Comparison of ENCODE assay signal across 15 cellular contexts in genomic region chr15:51097553-51098330, GRCh38. TPM values are rescaled to one million over a fixed set of nuclear protein-coding genes. Genes with fewer than 3 reads are reported as not detected.
DNase-seq lines count a peak whose midpoint lies in the region; ATAC-seq and TF ChIP-seq lines count a peak whose summit lies in the region.
"Had no signal": no experiment of that assay in that cellular context is flagged by ENCODE, and none has a peak within 500 bp of the region (broad histone marks: within the 10 kb centered on the region; RNA-seq: fewer than 3 reads in every experiment).

No MANE protein-coding gene starts in this region.

- peaks cover 0 to 55% (median 17%) of the 10 kb centered on the region in 10 experiments; a peak in 12 of 20 replicates for H3K4me1 ChIP-seq in BLaER1 treated with 17β-estradiol and CSF1 and Interleukin-3, amounts not matched to agents 10 nM and 100 nM
- H3K4me1 ChIP-seq in prostate gland (replicated peaks) = peaks cover 4% of the 10 kb centered on the region

- DNase-seq in MV-4-11 (lab: John Stamatoyannopoulos, UW) = peak; percentile 51
- DNase-seq in choroid plexus epithelial cell (ENCODE audit: low read depth) = peak; percentile 76
- peak; percentile 80 for DNase-seq in myocyte (ENCODE audit: low read depth)
- no peak for DNase-seq in DMS79 (lab: John Stamatoyannopoulos, UW)
- DNase-seq in activated naive CD4-positive, alpha-beta T cell treated with anti-CD3 and anti-CD28 coated beads, Interleukin-2, amount 10 ng/mL, durations not matched to agents 7 days and 5 days = no peak
- no peak for DNase-seq in prostate gland (ENCODE audit: low spot score)
- DNase-seq: activated CD4-positive, alpha-beta T cell treated with anti-CD3 and anti-CD28 coated beads for 4 hours; CD4-positive, alpha-beta memory T cell; mucosa of descending colon; NCI-H1105 treated with DMSO at 0.1 percent for 48 hours; PC-9; substantia nigra had no signal

- peaks cover 0 to 17% (median 10%) of the 10 kb centered on the region in 11 experiments; a peak in 14 of 22 replicates for H3K9me3 ChIP-seq in BLaER1 treated with 17β-estradiol and CSF1 and Interleukin-3, amounts not matched to agents 10 nM and 100 nM (replicated peaks in 1 of 11)
- H3K9me3 ChIP-seq in prostate gland = no peaks in the 10 kb centered on the region
- H3K9me3 ChIP-seq: gastroesophageal sphincter, mucosa of descending colon had no signal

- H3K27me3 Mint-ChIP-seq in activated naive CD4-positive, alpha-beta T cell treated with anti-CD3 and anti-CD28 coated beads, Interleukin-2, amount 10 ng/mL, durations not matched to agents 7 days and 5 days = peaks cover 71% of the 10 kb centered on the region

- TF ChIP-seq POLR2A in prostate gland (IDR thresholded peaks at IDR 0.05) = no peak

- no peak overlapping the region for H3K4me3 Mint-ChIP-seq in activated naive CD4-positive, alpha-beta T cell treated with anti-CD3 and anti-CD28 coated beads, Interleukin-2, amount 10 ng/mL, durations not matched to agents 7 days and 5 days
- H3K4me3 Mint-ChIP-seq: CD4-positive, alpha-beta memory T cell had no signal

- H3K4me1 Mint-ChIP-seq in activated naive CD4-positive, alpha-beta T cell treated with anti-CD3 and anti-CD28 coated beads, Interleukin-2, amount 10 ng/mL, durations not matched to agents 7 days and 5 days = peaks cover 11% of the 10 kb centered on the region

- CTCF ChIA-PET in activated naive CD4-positive, alpha-beta T cell treated with anti-CD3 and anti-CD28 coated beads, Interleukin-2, amount 10 ng/mL, durations not matched to agents 7 days and 5 days (lab: Charles Lee) = no interaction called here

- H3K9me3 Mint-ChIP-seq in activated naive CD4-positive, alpha-beta T cell treated with anti-CD3 and anti-CD28 coated beads, Interleukin-2, amount 10 ng/mL, durations not matched to agents 7 days and 5 days = no peaks in the 10 kb centered on the region

- no peaks in the 10 kb centered on the region for H3K36me3 ChIP-seq in BLaER1 treated with 17β-estradiol and CSF1 and Interleukin-3, amounts not matched to agents 10 nM and 100 nM
- H3K36me3 ChIP-seq in prostate gland = no peaks in the 10 kb centered on the region
- H3K36me3 ChIP-seq: gastroesophageal sphincter had no signal

- ATAC-seq in HG03378 (IDR thresholded peaks at IDR 0.05; ENCODE audit: unreplicated experiment) = no peak
- ATAC-seq: gastroesophageal sphincter, mucosa of descending colon had no signal

- intact Hi-C loops in prostate gland (cut with DNase I) = no loop called here

- H3K9ac ChIP-seq in BLaER1 treated with 17β-estradiol and CSF1 and Interleukin-3, amounts not matched to agents 10 nM and 100 nM = peak overlapping the region in 3 of 11 experiments; percentile 6 to 25 (median 11); a peak in 2 of 22 replicates

- no peak overlapping the region for H3K27ac Mint-ChIP-seq in activated naive CD4-positive, alpha-beta T cell treated with anti-CD3 and anti-CD28 coated beads, Interleukin-2, amount 10 ng/mL, durations not matched to agents 7 days and 5 days
- H3K27ac Mint-ChIP-seq: CD4-positive, alpha-beta memory T cell had no signal

- WGBS in prostate gland = 43% methylated on average over 5 of the region's 5 CpGs

- H3K36me3 Mint-ChIP-seq in activated naive CD4-positive, alpha-beta T cell treated with anti-CD3 and anti-CD28 coated beads, Interleukin-2, amount 10 ng/mL, durations not matched to agents 7 days and 5 days = no peaks in the 10 kb centered on the region
- H3K36me3 Mint-ChIP-seq: CD4-positive, alpha-beta memory T cell had no signal

- no peak for TF ChIP-seq CTCF in choroid plexus epithelial cell (conservative IDR thresholded peaks at IDR 0.05; ENCODE audit: low read depth, low read length)
- TF ChIP-seq CTCF in prostate gland (IDR thresholded peaks at IDR 0.05) = no peak

- H3K4me3 ChIP-seq in BLaER1 treated with 17β-estradiol and CSF1 and Interleukin-3, amounts not matched to agents 10 nM and 100 nM = no peak overlapping the region
- H3K4me3 ChIP-seq in choroid plexus epithelial cell (ENCODE audit: low read depth, low read length) (no peak overlapping the region), prostate gland (no peak overlapping the region)
- H3K4me3 ChIP-seq: gastroesophageal sphincter, mucosa of descending colon, PC-9 had no signal

- peaks cover 0 to 8% (median 0%) of the 10 kb centered on the region in 11 experiments; a peak in 1 of 22 replicates for H4K20me1 ChIP-seq in BLaER1 treated with 17β-estradiol and CSF1 and Interleukin-3, amounts not matched to agents 10 nM and 100 nM

- peaks cover 28 to 43% (median 38%) of the 10 kb centered on the region in 11 experiments for H3K27me3 ChIP-seq in BLaER1 treated with 17β-estradiol and CSF1 and Interleukin-3, amounts not matched to agents 10 nM and 100 nM
- H3K27me3 ChIP-seq in prostate gland (replicated peaks; ENCODE audit: insufficient read depth) = no peaks in the 10 kb centered on the region
- H3K27me3 ChIP-seq: gastroesophageal sphincter had no signal

- H3K27ac ChIP-seq in BLaER1 treated with 17β-estradiol and CSF1 and Interleukin-3, amounts not matched to agents 10 nM and 100 nM = peak overlapping the region in 4 of 11 experiments; percentile 23 to 57 (median 44); a peak in 7 of 22 replicates
- H3K27ac ChIP-seq in prostate gland = no peak overlapping the region
- H3K27ac ChIP-seq: PC-9 had no signal

- peak overlapping the region in 9 of 11 experiments; percentile 6 to 82 (median 42); a peak in 11 of 22 replicates for H3K4me2 ChIP-seq in BLaER1 treated with 17β-estradiol and CSF1 and Interleukin-3, amounts not matched to agents 10 nM and 100 nM
- H3K4me2 ChIP-seq: PC-9 had no signal

RNA-seq across cellular contexts. Expression of gene TNFAIP8L3, which starts 3.0 kb away (rescaled TPM):
- total RNA-seq in myocyte (19.3 and 30.9 TPM in 2 replicates), prostate gland (1 to 10 TPM in 1 of 2 donors, under 1 TPM in 1; 0.87 to 3.5 TPM)
- polyA plus RNA-seq in myocyte (2012) = 35.6 TPM
- total RNA-seq: CD4-positive, alpha-beta memory T cell had no signal
- polyA plus RNA-seq: CD4-positive, alpha-beta memory T cell had no signal

Comparison
In these comparisons a context has a peak if more than half of its experiments do, and no peak if none do; other contexts are left out.
1. DNase-seq: peak in MV-4-11 (single experiment), choroid plexus epithelial cell (single experiment) and myocyte (single experiment); none in DMS79 (single experiment), activated naive CD4-positive, alpha-beta T cell treated with anti-CD3 and anti-CD28 coated beads, Interleukin-2, amount 10 ng/mL, durations not matched to agents 7 days and 5 days (single experiment) and prostate gland (single experiment).